ENCODE assay signal across 9 cellular contexts in genomic region chr2:53202063-53202462, GRCh38.
A peak's percentile ranks its signal among the peaks of the same experiment; 100 is the strongest.
DNase-seq lines count a peak whose midpoint lies in the region; ATAC-seq and TF ChIP-seq lines count a peak whose summit lies in the region.
"Had no signal": no experiment of that assay in that cellular context is flagged by ENCODE, and none has a peak within 500 bp of the region (broad histone marks: within the 10 kb centered on the region; RNA-seq: fewer than 3 reads in every experiment).

No MANE protein-coding gene starts in this region.

- peak in 1 of 2 donors; percentile 34 for TF ChIP-seq CTCF in right atrium auricular region (IDR thresholded peaks at IDR 0.05)
- TF ChIP-seq CTCF in RWPE1 (conservative IDR thresholded peaks at IDR 0.05; ENCODE audit: low read depth) = peak; percentile 42
- TF ChIP-seq CTCF in heart right ventricle (IDR thresholded peaks at IDR 0.05) = peak in 5 of 9 donors; percentile 12 to 37 (median 32)

- H3K27me3 Mint-ChIP-seq in activated CD8-positive, alpha-beta T cell treated with anti-CD3 and anti-CD28 coated beads, Interleukin-2, amount 10 ng/mL, durations not matched to agents 7 days and 5 days (ENCODE audit: low read depth) = no peaks in the 10 kb centered on the region
- H3K27me3 Mint-ChIP-seq: activated T-cell treated with anti-CD3 and anti-CD28 coated beads, Interleukin-2, amount 50 U/mL, for 24 hours had no signal

- no peaks in the 10 kb centered on the region for H3K9me3 Mint-ChIP-seq in activated CD8-positive, alpha-beta T cell treated with anti-CD3 and anti-CD28 coated beads, Interleukin-2, amount 10 ng/mL, durations not matched to agents 7 days and 5 days (ENCODE audit: insufficient read depth)
- H3K9me3 Mint-ChIP-seq: activated T-cell treated with anti-CD3 and anti-CD28 coated beads, Interleukin-2, amount 50 U/mL, for 24 hours had no signal

- H3K27ac Mint-ChIP-seq in activated CD8-positive, alpha-beta T cell treated with anti-CD3 and anti-CD28 coated beads, Interleukin-2, amount 10 ng/mL, durations not matched to agents 7 days and 5 days = no peak overlapping the region
- H3K27ac Mint-ChIP-seq: activated T-cell treated with anti-CD3 and anti-CD28 coated beads, Interleukin-2, amount 50 U/mL, for 24 hours had no signal

- DNase-seq in Right ventricle myocardium superior (no peak), right atrium auricular region (ENCODE audit: low spot score) (no peak), RWPE1 (ENCODE audit: low spot score) (peak; percentile 56), heart right ventricle (no peak), NCI-H128 (lab: John Stamatoyannopoulos, UW; ENCODE audit: unreplicated experiment) (no peak)
- no peak for DNase-seq in activated CD4-positive, alpha-beta T cell treated with anti-CD3 and anti-CD28 coated beads for 48 hours
- no peak for DNase-seq in activated CD8-positive, alpha-beta T cell treated with anti-CD3 and anti-CD28 coated beads, Interleukin-2, amount 10 ng/mL, durations not matched to agents 7 days and 5 days
- DNase-seq: activated T-cell treated with anti-CD3 and anti-CD28 coated beads, Interleukin-2, amount 50 U/mL, for 24 hours had no signal

- POLR2A ChIA-PET in RWPE1 (lab: Yijun Ruan, JAX; ENCODE audit: low non-redundant PET) = interaction anchor here (0.5 kb wide), 1 partner anchor 169 kb away, joined by 8 read pairs; no protein-coding TSS in a partner anchor
- POLR2A ChIA-PET in activated CD8-positive, alpha-beta T cell treated with anti-CD3 and anti-CD28 coated beads, Interleukin-2, amount 10 ng/mL, durations not matched to agents 7 days and 5 days (lab: Charles Lee) = no interaction called here

- H3K27me3 ChIP-seq in right atrium auricular region (no peaks in the 10 kb centered on the region), heart right ventricle (no peaks in the 10 kb centered on the region)

- H3K36me3 ChIP-seq in right atrium auricular region = no peaks in the 10 kb centered on the region
- no peaks in the 10 kb centered on the region for H3K36me3 ChIP-seq in heart right ventricle

- intact Hi-C loops in Right ventricle myocardium superior (cut with DNase I) = no loop called here
- intact Hi-C loops in heart right ventricle (cut with DNase I) = loop anchor here in 2 of 10 donors (10.0 kb wide), 1 partner anchor 387 kb away; no protein-coding TSS in a partner anchor

- H3K4me1 ChIP-seq in right atrium auricular region (no peaks in the 10 kb centered on the region), heart right ventricle (no peaks in the 10 kb centered on the region)

- H3K4me1 Mint-ChIP-seq in activated CD8-positive, alpha-beta T cell treated with anti-CD3 and anti-CD28 coated beads, Interleukin-2, amount 10 ng/mL, durations not matched to agents 7 days and 5 days (ENCODE audit: low read depth) = no peaks in the 10 kb centered on the region

- no peaks in the 10 kb centered on the region for H3K9me3 ChIP-seq in right atrium auricular region
- H3K9me3 ChIP-seq in heart right ventricle = no peaks in the 10 kb centered on the region

- no peak overlapping the region for H3K27ac ChIP-seq in right atrium auricular region
- H3K27ac ChIP-seq in RWPE1 = no peak overlapping the region
- no peak overlapping the region for H3K27ac ChIP-seq in heart right ventricle

- H3K4me3 Mint-ChIP-seq in activated CD8-positive, alpha-beta T cell treated with anti-CD3 and anti-CD28 coated beads, Interleukin-2, amount 10 ng/mL, durations not matched to agents 7 days and 5 days = no peak overlapping the region
- H3K4me3 Mint-ChIP-seq: activated T-cell treated with anti-CD3 and anti-CD28 coated beads, Interleukin-2, amount 50 U/mL, for 24 hours had no signal

- ATAC-seq in Right ventricle myocardium superior (ENCODE audit: poor library complexity) (peak; percentile 94), heart right ventricle (peak in 5 of 8 donors; percentile 37 to 92 (median 63)), HG03521 (IDR thresholded peaks at IDR 0.05; ENCODE audit: unreplicated experiment) (no peak)
- no peak for ATAC-seq in activated CD8-positive, alpha-beta T cell treated with anti-CD3 and anti-CD28 coated beads, Interleukin-2, amount 10 ng/mL, durations not matched to agents 7 days and 5 days

- WGBS in heart right ventricle, 2 donors = 18 to 20% methylated on average over 3 of the region's 3 CpGs

- CTCF ChIA-PET in RWPE1 (lab: Yijun Ruan, JAX) = interaction anchor here (0.6 to 0.8 kb wide), 5 partner anchors 32 to 1547 kb away, joined by 3 to 5 read pairs (median 4); no protein-coding TSS in a partner anchor
- CTCF ChIA-PET in activated CD8-positive, alpha-beta T cell treated with anti-CD3 and anti-CD28 coated beads, Interleukin-2, amount 10 ng/mL, durations not matched to agents 7 days and 5 days (lab: Charles Lee) = no interaction called here

- H3K4me3 ChIP-seq in right atrium auricular region (no peak overlapping the region), heart right ventricle (no peak overlapping the region)

- no peaks in the 10 kb centered on the region for H3K36me3 Mint-ChIP-seq in activated CD8-positive, alpha-beta T cell treated with anti-CD3 and anti-CD28 coated beads, Interleukin-2, amount 10 ng/mL, durations not matched to agents 7 days and 5 days (ENCODE audit: low read depth)

Comparison
In these comparisons a context has a peak if more than half of its experiments do, and no peak if none do; other contexts are left out.
1. ATAC-seq: peak in Right ventricle myocardium superior (single experiment) and heart right ventricle (5 of 8); none in HG03521 (single experiment) and activated CD8-positive, alpha-beta T cell treated with anti-CD3 and anti-CD28 coated beads, Interleukin-2, amount 10 ng/mL, durations not matched to agents 7 days and 5 days (single experiment).